In genomic region chr2:109513749-109514588, GRCh38 we compare ENCODE assay signal across 8 cellular contexts.
DNase-seq lines count a peak whose midpoint lies in the region; ATAC-seq and TF ChIP-seq lines count a peak whose summit lies in the region.

No MANE protein-coding gene starts in this region.

- ATAC-seq in GM19324 (IDR thresholded peaks at IDR 0.05; ENCODE audit: low FRiP score, unreplicated experiment), result peak; percentile 37
- ATAC-seq in HG03175 (IDR thresholded peaks at IDR 0.05; ENCODE audit: unreplicated experiment), result peak; percentile 65
- ATAC-seq in mucosa of descending colon, result peak; percentile 30

- H3K36me3 ChIP-seq in mucosa of descending colon (ENCODE audit: low read depth), result no peaks in the 10 kb centered on the region

- intact Hi-C loops in mucosa of descending colon (cut with DNase I, micrococcal nuclease), result loop anchor here in 1 of 2 donors (10.0 kb wide), 1 partner anchor 389 kb away; the partner anchor contains the start of gene SH3RF3

- no peak overlapping the region for H3K4me3 ChIP-seq in astrocyte of the cerebellum (ENCODE audit: low read depth, low read length)
- no peak overlapping the region for H3K4me3 ChIP-seq in mucosa of descending colon

- H3K4me1 ChIP-seq in mucosa of descending colon (ENCODE audit: low read depth), result no peaks in the 10 kb centered on the region

- TF ChIP-seq CTCF in astrocyte of the cerebellum (IDR thresholded peaks at IDR 0.05; ENCODE audit: low read depth, low read length, missing control alignments) (no peak), mucosa of descending colon (IDR thresholded peaks at IDR 0.05) (no peak)

- in situ Hi-C loops in astrocyte of the cerebellum (cut with HindIII; ENCODE audit: low sequenced_read_pairs), result no loop called here

- DNase-seq in AG08396 (ENCODE audit: low spot score) (peak; percentile 86), astrocyte of the cerebellum (ENCODE audit: low read depth) (peak; percentile 65), mucosa of descending colon (peak in 1 of 3 donors; percentile 29), activated gamma-delta T cell treated with Interleukin-2 at 50 U/mL for 16 hours (no peak), NCI-H510A (lab: John Stamatoyannopoulos, UW) (no peak), putamen (ENCODE audit: low spot score) (no peak)

- H3K9me3 ChIP-seq in mucosa of descending colon, result no peaks in the 10 kb centered on the region

Comparison
In these comparisons a context has a peak if more than half of its experiments do, and no peak if none do; other contexts are left out.
1. DNase-seq: peak in AG08396 (single experiment) and astrocyte of the cerebellum (single experiment); none in activated gamma-delta T cell treated with Interleukin-2 at 50 U/mL for 16 hours (single experiment), NCI-H510A (single experiment) and putamen (single experiment).
2. Peak in every context shown above with its lines, with median percentiles within 50 percentile points of each other: ATAC-seq.